8 cellular contexts compared by ENCODE assay signal in the genomic region with DNA sequence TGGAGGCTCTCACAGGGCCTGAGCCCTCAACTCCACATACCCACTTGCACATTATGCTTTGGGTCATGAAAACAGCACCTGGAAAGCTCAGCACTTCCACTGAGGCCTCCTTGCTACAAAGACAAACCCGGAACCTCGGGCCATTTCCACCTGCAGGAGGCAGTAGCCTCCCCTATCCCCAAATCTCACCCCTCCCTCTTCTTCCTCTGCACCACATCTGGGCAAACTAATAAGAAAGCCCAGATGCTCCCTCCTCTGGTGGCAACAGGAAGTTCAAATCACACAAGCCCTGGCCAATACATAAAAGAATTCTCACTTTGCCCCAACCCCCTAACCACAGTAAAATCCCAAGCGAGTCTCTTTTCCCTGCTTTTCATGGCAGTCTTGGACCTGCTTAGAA.
A peak's percentile ranks its signal among the peaks of the same experiment; 100 is the strongest.
DNase-seq lines count a peak whose midpoint lies in the region; ATAC-seq, FAIRE-seq and TF ChIP-seq lines count a peak whose summit lies in the region.

No MANE protein-coding gene starts in this region.

- no peaks in the 10 kb centered on the region for H3K4me1 Mint-ChIP-seq in astrocyte (ENCODE audit: low read depth, unreplicated experiment)

- no peaks in the 10 kb centered on the region for H3K4me1 ChIP-seq in astrocyte (ENCODE audit: insufficient read depth, low read length)
- H3K4me1 ChIP-seq in osteoblast (ENCODE audit: insufficient read depth, low read length) = peaks cover 12% of the 10 kb centered on the region

- H3K36me3 ChIP-seq in astrocyte (ENCODE audit: insufficient read depth, low read length) = no peaks in the 10 kb centered on the region
- no peaks in the 10 kb centered on the region for H3K36me3 ChIP-seq in osteoblast (ENCODE audit: insufficient read depth, low read length)

- DNase-seq in AG08396 (ENCODE audit: low spot score) (peak; percentile 14), astrocyte (ENCODE audit: low read depth) (peak; percentile 19), osteoblast (ENCODE audit: insufficient read length, low spot score, missing footprints) (no peak), NCI-H1092 (lab: John Stamatoyannopoulos, UW) (no peak), left lobe of liver (ENCODE audit: low spot score) (no peak), CD1c-positive myeloid dendritic cell (ENCODE audit: extremely low spot score) (no peak)

- no peak overlapping the region for H3K27ac Mint-ChIP-seq in astrocyte (ENCODE audit: unreplicated experiment)

- no peak overlapping the region for H3K4me3 Mint-ChIP-seq in astrocyte (ENCODE audit: unreplicated experiment)

- H3K79me2 ChIP-seq in astrocyte (ENCODE audit: insufficient read depth, low read length) (no peaks in the 10 kb centered on the region), osteoblast (ENCODE audit: insufficient read depth, low read length) (no peaks in the 10 kb centered on the region)

- H3K27ac ChIP-seq in astrocyte (ENCODE audit: low read depth, low read length) (no peak overlapping the region), osteoblast (ENCODE audit: low read depth, low read length) (no peak overlapping the region)

- H3K27me3 ChIP-seq in astrocyte (ENCODE audit: insufficient read depth, low read length) (no peaks in the 10 kb centered on the region), osteoblast (ENCODE audit: insufficient read depth, low read length) (no peaks in the 10 kb centered on the region)

- H3K9me3 Mint-ChIP-seq in astrocyte (ENCODE audit: unreplicated experiment) = peaks cover 5% of the 10 kb centered on the region

- TF ChIP-seq CTCF in astrocyte (IDR thresholded peaks at IDR 0.05; ENCODE audit: insufficient read depth, low read depth, low read length) (peak; percentile 46), osteoblast (IDR thresholded peaks at IDR 0.05; ENCODE audit: extremely low read depth, low read depth, low read length) (peak; percentile 84)

- no peaks in the 10 kb centered on the region for H3K27me3 Mint-ChIP-seq in astrocyte (ENCODE audit: low read depth, unreplicated experiment)

- no peak overlapping the region for H2AFZ ChIP-seq in astrocyte (ENCODE audit: low read depth, low read length)
- no peak overlapping the region for H2AFZ ChIP-seq in osteoblast (ENCODE audit: low read length)

- H3K9me3 ChIP-seq in astrocyte (ENCODE audit: insufficient read depth, low read depth, low read length) (no peaks in the 10 kb centered on the region), osteoblast (ENCODE audit: low read depth, low read length) (no peaks in the 10 kb centered on the region)

- FAIRE-seq in astrocyte (lab: Jason Lieb, UNC) = no peak

- no peak overlapping the region for H3K4me2 ChIP-seq in astrocyte (ENCODE audit: low read length)
- H3K4me2 ChIP-seq in osteoblast (ENCODE audit: insufficient read depth, low read length) = no peak overlapping the region

- peak; percentile 83 for ATAC-seq in GM19043 (IDR thresholded peaks at IDR 0.05; ENCODE audit: low read depth, unreplicated experiment)
- ATAC-seq in HG03442 (IDR thresholded peaks at IDR 0.05; ENCODE audit: unreplicated experiment) = peak; percentile 76
- no peak for ATAC-seq in left lobe of liver

- no peaks in the 10 kb centered on the region for H4K20me1 ChIP-seq in astrocyte (ENCODE audit: insufficient read depth, low read length)
- H4K20me1 ChIP-seq in osteoblast (ENCODE audit: insufficient read depth, low read length) = no peaks in the 10 kb centered on the region

- no peak overlapping the region for H3K9ac ChIP-seq in astrocyte (ENCODE audit: low read length)

- H3K4me3 ChIP-seq in astrocyte (ENCODE audit: insufficient read depth, low read depth, low read length) = no peak overlapping the region
- H3K4me3 ChIP-seq in osteoblast (ENCODE audit: insufficient read depth, low read length) = no peak overlapping the region

- no peaks in the 10 kb centered on the region for H3K36me3 Mint-ChIP-seq in astrocyte (ENCODE audit: low read depth, unreplicated experiment)

Comparison
In these comparisons a context has a peak if more than half of its experiments do, and no peak if none do; other contexts are left out.
1. DNase-seq: peak in AG08396 (single experiment) and astrocyte (single experiment); none in osteoblast (single experiment), NCI-H1092 (single experiment), left lobe of liver (single experiment) and CD1c-positive myeloid dendritic cell (single experiment).